16 cellular contexts compared by ENCODE assay signal in the genomic region with DNA sequence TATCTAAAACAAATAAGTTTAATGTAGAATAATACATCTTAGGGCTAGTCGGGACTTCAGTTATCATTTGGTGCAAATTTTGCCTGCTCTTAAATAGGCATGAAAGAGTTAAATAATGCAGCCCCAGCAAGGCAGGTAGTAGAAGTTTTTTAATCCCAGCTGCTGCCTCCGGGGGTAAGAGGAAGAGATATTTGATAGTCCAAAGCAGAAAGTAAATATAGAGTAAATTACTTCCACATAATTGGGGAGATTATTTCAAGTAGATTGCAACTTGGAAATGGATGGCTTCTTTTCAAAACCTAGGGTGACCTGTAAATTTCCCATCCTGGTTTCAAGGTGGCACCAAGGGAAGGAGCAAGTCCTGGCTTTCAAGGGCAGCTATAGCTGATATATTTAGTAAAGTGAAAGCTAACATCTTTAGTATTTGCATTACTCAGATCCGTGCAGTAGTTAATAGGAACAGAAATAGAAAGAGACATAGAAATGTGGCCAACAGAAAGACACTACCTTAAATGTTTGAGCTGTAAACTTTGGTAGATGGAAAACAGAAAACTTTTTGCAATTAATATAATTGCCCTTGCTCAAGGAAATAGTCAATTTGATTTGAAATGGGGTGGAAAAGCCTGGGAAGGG.
A peak's percentile ranks its signal among the peaks of the same experiment; 100 is the strongest.
DNase-seq lines count a peak whose midpoint lies in the region; ATAC-seq and TF ChIP-seq lines count a peak whose summit lies in the region.
"Had no signal": no experiment of that assay in that cellular context is flagged by ENCODE, and none has a peak within 500 bp of the region (broad histone marks: within the 10 kb centered on the region; RNA-seq: fewer than 3 reads in every experiment).

No MANE protein-coding gene starts in this region.

- DNase-seq in NCI-H146 treated with DMSO at 0.1 percent for 48 hours (lab: John Stamatoyannopoulos, UW; ENCODE audit: unreplicated experiment): peak; percentile 4
- no peak for DNase-seq in HuH-7.5 (ENCODE audit: low spot score)
- no peak for DNase-seq in NCI-H526 (lab: John Stamatoyannopoulos, UW)
- no peak for DNase-seq in A673 (ENCODE audit: low spot score)
- no peak for DNase-seq in T-helper 2 cell
- DNase-seq: activated CD4-positive, alpha-beta T cell treated with anti-CD3 and anti-CD28 coated beads, Interleukin-2, amount 50 U/mL, for 4 hours; activated naive CD4-positive, alpha-beta T cell; C1 segment of cervical spinal cord; caudate nucleus; esophagus squamous epithelium; H9; KBM-7; SW 1271 had no signal

- no peak overlapping the region for H3K4me3 ChIP-seq in A673 (ENCODE audit: low read depth, low read length, poor library complexity, severe bottlenecking)
- H3K4me3 ChIP-seq: esophagus squamous epithelium had no signal

- H3K9me3 ChIP-seq in A673 (ENCODE audit: low read depth, low read length, poor library complexity, severe bottlenecking): no peaks in the 10 kb centered on the region
- H3K9me3 ChIP-seq: esophagus squamous epithelium had no signal

- peaks cover 4% of the 10 kb centered on the region for H3K4me1 ChIP-seq in A673 (ENCODE audit: insufficient read depth, low read length, poor library complexity, severe bottlenecking)

- H3K27me3 ChIP-seq in A673 (replicated peaks; ENCODE audit: insufficient read depth, low read depth, low read length, poor library complexity): no peaks in the 10 kb centered on the region
- H3K27me3 ChIP-seq: esophagus squamous epithelium had no signal

- H3K36me3 ChIP-seq in A673 (ENCODE audit: insufficient read depth, low read length, poor library complexity, severe bottlenecking): no peaks in the 10 kb centered on the region
- H3K36me3 ChIP-seq: esophagus squamous epithelium had no signal

- POLR2A ChIA-PET in A673 (lab: Charles Lee; ENCODE audit: low non-redundant PET): no interaction called here

- no peak overlapping the region for H3K27ac ChIP-seq in A673 (ENCODE audit: low read depth, low read length, poor library complexity, severe bottlenecking)
- H3K27ac ChIP-seq: esophagus squamous epithelium had no signal

- intact Hi-C loops in A673 (cut with micrococcal nuclease; ENCODE audit: unreplicated experiment): no loop called here

- CTCF ChIA-PET in A673 (lab: Charles Lee): no interaction called here

- peak; percentile 69 for ATAC-seq in GM18520 (IDR thresholded peaks at IDR 0.05; ENCODE audit: unreplicated experiment)
- ATAC-seq in GM21381 (IDR thresholded peaks at IDR 0.05; ENCODE audit: unreplicated experiment): peak; percentile 76
- ATAC-seq in HG02981 (IDR thresholded peaks at IDR 0.05; ENCODE audit: unreplicated experiment): peak; percentile 54

- TF ChIP-seq CTCF in A673 (conservative IDR thresholded peaks at IDR 0.05; ENCODE audit: low read depth, low read length): no peak

- BruUV-seq in A673 (replicated peaks; lab: Mats Ljungman, UMichigan): no TSS peak
